ENCODE assay signal across 1 cellular context in the genomic region with DNA sequence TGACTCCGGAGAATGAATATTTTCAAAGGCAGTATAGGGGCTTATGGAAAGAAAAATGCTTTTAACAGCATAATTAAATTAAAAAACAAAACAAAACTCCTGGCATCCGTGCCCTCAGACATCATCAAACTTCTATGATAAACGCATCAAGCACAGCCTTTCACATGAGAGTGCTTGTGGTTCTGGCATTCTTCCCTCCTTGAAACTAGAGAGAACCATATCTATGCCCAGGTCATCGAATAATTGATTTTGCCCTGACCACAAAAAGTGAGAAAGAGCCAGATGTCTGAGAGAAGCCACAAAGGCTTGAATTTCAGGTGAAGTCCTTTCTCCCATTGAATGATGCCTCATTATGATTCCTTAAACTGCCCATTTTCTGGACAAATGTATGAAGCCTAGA.
TF ChIP-seq lines count a peak whose summit lies in the region.

No MANE protein-coding gene starts in this region.

TF ChIP-seq in SK-N-SH, 30 proteins besides CTCF, POLR2A, EP300 and RAD21 (continued from another document):
- no peak for TF ChIP-seq REST (IDR thresholded peaks at IDR 0.05; ENCODE audit: low read depth, low read length)
- TF ChIP-seq RFX5 (IDR thresholded peaks at IDR 0.05; ENCODE audit: low read length): no peak
- no peak for TF ChIP-seq USF1 (IDR thresholded peaks at IDR 0.05; ENCODE audit: borderline replicate concordance, low read depth)
